22 cellular contexts compared by ENCODE assay signal in the genomic region with DNA sequence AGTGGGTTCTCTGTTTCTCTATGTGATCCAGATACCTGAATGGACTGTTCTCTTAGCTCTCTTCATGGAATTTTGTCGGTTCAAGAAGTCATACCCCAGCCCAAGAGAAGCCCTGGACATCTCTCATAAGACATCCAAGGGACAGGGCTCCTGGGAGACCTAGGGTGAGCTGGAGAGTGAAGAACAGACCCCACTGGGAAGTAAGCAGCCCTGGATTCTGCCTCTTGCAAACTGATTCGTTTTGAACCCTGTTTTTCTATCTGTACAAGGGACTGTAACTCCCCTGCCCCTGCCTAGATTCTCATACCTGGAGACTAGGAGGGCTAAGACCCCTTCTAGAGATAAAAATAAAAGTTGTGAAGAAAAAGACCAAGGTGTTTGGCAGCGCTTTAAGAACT. TPM values are rescaled to one million over a fixed set of nuclear protein-coding genes. Genes with fewer than 3 reads are reported as not detected.
DNase-seq lines count a peak whose midpoint lies in the region; ATAC-seq and TF ChIP-seq lines count a peak whose summit lies in the region.
"Had no signal": no experiment of that assay in that cellular context is flagged by ENCODE, and none has a peak within 500 bp of the region (broad histone marks: within the 10 kb centered on the region; RNA-seq: fewer than 3 reads in every experiment).

No MANE protein-coding gene starts in this region.

- peaks cover 51% of the 10 kb centered on the region for H3K4me1 Mint-ChIP-seq in endothelial cell (ENCODE audit: unreplicated experiment)

- H3K27me3 ChIP-seq in upper lobe of left lung (peaks cover 0 to 4% (median 0%) of the 10 kb centered on the region in 4 donors), heart right ventricle (peaks cover 0 to 13% (median 0%) of the 10 kb centered on the region in 7 donors)

- H3K9me2 ChIP-seq in OCI-LY7 (ENCODE audit: insufficient read depth, low read length), result no peaks in the 10 kb centered on the region

- peak overlapping the region; percentile 94 for H2AFZ ChIP-seq in OCI-LY7 (ENCODE audit: low read length)

- no peak for TF ChIP-seq POLR2A in upper lobe of left lung (IDR thresholded peaks at IDR 0.05)

- H3K79me2 ChIP-seq in OCI-LY7 (ENCODE audit: insufficient read depth, low read depth, low read length), result no peaks in the 10 kb centered on the region

- intact Hi-C loops in OCI-LY7 (cut with micrococcal nuclease; ENCODE audit: unreplicated experiment) (no loop called here), heart right ventricle (cut with DNase I) (no loop called here)

- CTCF ChIA-PET in OCI-LY7 (lab: Charles Lee; ENCODE audit: unreplicated experiment), result no interaction called here

- peaks cover 3% of the 10 kb centered on the region for H3K27me3 Mint-ChIP-seq in endothelial cell (ENCODE audit: unreplicated experiment)

- no peaks in the 10 kb centered on the region for H3K36me3 Mint-ChIP-seq in endothelial cell (ENCODE audit: low read depth, unreplicated experiment)

- peak overlapping the region; percentile 74 for H3K4me2 ChIP-seq in OCI-LY7 (ENCODE audit: low read length)

- no peaks in the 10 kb centered on the region for H3K9me3 Mint-ChIP-seq in endothelial cell (ENCODE audit: unreplicated experiment)

- H3K36me3 ChIP-seq in OCI-LY7 (ENCODE audit: insufficient read depth, low read length), result no peaks in the 10 kb centered on the region
- no peaks in the 10 kb centered on the region for H3K36me3 ChIP-seq in upper lobe of left lung
- no peaks in the 10 kb centered on the region for H3K36me3 ChIP-seq in heart right ventricle
- H3K36me3 ChIP-seq: thoracic aorta had no signal

- TF ChIP-seq EP300 in upper lobe of left lung (IDR thresholded peaks at IDR 0.05), result no peak

- no peaks in the 10 kb centered on the region for H4K20me1 ChIP-seq in OCI-LY7 (ENCODE audit: insufficient read depth, low read length)

- BruUV-seq in OCI-LY7 (replicated peaks; lab: Mats Ljungman, UMichigan), result no TSS peak

- no peak for TF ChIP-seq CTCF in GM12865 (IDR thresholded peaks at IDR 0.05; ENCODE audit: insufficient read depth, low read depth, low read length, missing control alignments)
- TF ChIP-seq CTCF in OCI-LY7 (conservative IDR thresholded peaks at IDR 0.05; ENCODE audit: low read length), result no peak
- no peak for TF ChIP-seq CTCF in endothelial cell (IDR thresholded peaks at IDR 0.05; ENCODE audit: unreplicated experiment)
- no peak for TF ChIP-seq CTCF in upper lobe of left lung (IDR thresholded peaks at IDR 0.05)
- no peak for TF ChIP-seq CTCF in heart right ventricle (IDR thresholded peaks at IDR 0.05)

- no peak for ATAC-seq in upper lobe of left lung (ENCODE audit: low FRiP score in 2 of 2)
- no peak for ATAC-seq in GM21786 (IDR thresholded peaks at IDR 0.05; ENCODE audit: unreplicated experiment)
- no peak for ATAC-seq in heart right ventricle
- ATAC-seq: left lobe of liver, Panc1 had no signal

- 51 to 62% methylated on average over 3 of the region's 3 CpGs for WGBS in upper lobe of left lung, 2 donors
- WGBS in heart right ventricle, 2 donors, result 73 to 78% methylated on average over 3 of the region's 3 CpGs

- H3K9me3 ChIP-seq in OCI-LY7 (ENCODE audit: low read length), result no peaks in the 10 kb centered on the region
- no peaks in the 10 kb centered on the region for H3K9me3 ChIP-seq in upper lobe of left lung
- no peaks in the 10 kb centered on the region for H3K9me3 ChIP-seq in heart right ventricle
- H3K9me3 ChIP-seq: thoracic aorta had no signal

- H3K27ac ChIP-seq in OCI-LY7 (ENCODE audit: low read depth, low read length, poor library complexity, severe bottlenecking) (no peak overlapping the region), upper lobe of left lung (peak overlapping the region in 3 of 4 donors; percentile 25 to 63 (median 43)), heart right ventricle (peak overlapping the region in 1 of 10 donors; percentile 24)
- H3K27ac ChIP-seq: thoracic aorta had no signal

- no peak overlapping the region for H3K4me3 Mint-ChIP-seq in endothelial cell (ENCODE audit: unreplicated experiment)

- H3K4me1 ChIP-seq in OCI-LY7 (ENCODE audit: insufficient read depth, low read length, poor library complexity, severe bottlenecking) (peaks cover 55% of the 10 kb centered on the region), upper lobe of left lung (peaks cover 0 to 39% (median 6%) of the 10 kb centered on the region in 4 donors), heart right ventricle (peaks cover 0 to 37% (median 0%) of the 10 kb centered on the region in 9 donors)

- H3K4me3 ChIP-seq in GM12865 (ENCODE audit: low read depth, low read length) (peak overlapping the region; percentile 17), OCI-LY7 (ENCODE audit: low read depth, low read length, poor library complexity, severe bottlenecking) (no peak overlapping the region), upper lobe of left lung (no peak overlapping the region), heart right ventricle (no peak overlapping the region)
- H3K4me3 ChIP-seq: thoracic aorta had no signal

- POLR2A ChIA-PET in OCI-LY7 (lab: Charles Lee), result interaction anchor here (0.9 kb wide), 1 partner anchor 10 kb away, joined by 3 read pairs; no protein-coding TSS in a partner anchor

- H3K27ac Mint-ChIP-seq in endothelial cell (ENCODE audit: unreplicated experiment), result peak overlapping the region; percentile 62

- DNase-seq in GM12865 (ENCODE audit: low read depth) (no peak), OCI-LY7 (ENCODE audit: low spot score) (no peak), endothelial cell (ENCODE audit: low spot score) (no peak), upper lobe of left lung (no peak), heart right ventricle (no peak)
- DNase-seq in activated CD4-positive, CD25-positive, alpha-beta regulatory T cell (lab: John Stamatoyannopoulos, UW), result no peak
- DNase-seq: activated CD4-positive, CD25-positive, alpha-beta regulatory T cell treated with anti-CD3 and anti-CD28 coated beads, Interleukin-2, amount 50 U/mL, for 72 hours; aorta; Calu3; effector memory CD4-positive, alpha-beta T cell; NCI-H1694; NCI-H2227 treated with DMSO at 0.1 percent for 48 hours; NCI-H82; retina; stimulated activated CD4-positive, alpha-beta T cell treated with anti-CD3 and anti-CD28 coated beads, Interleukin-12 subunit alpha, Interleukin-12 subunit beta, amount 100 ng/mL, for 4 hours; T1000 had no signal

RNA-seq across cellular contexts. Expression of a gene that starts 0.5 kb away (rescaled TPM):
- total RNA-seq in OCI-LY7 (2014; rRNA removed; shearing (Covaris generic)), result 0.10 TPM in 1 of 2 replicates, not detected in the other
- 0.44 TPM in 1 of 2 replicates, not detected in the other for total RNA-seq in OCI-LY7 (2022)
- 4.0 TPM for total RNA-seq in endothelial cell (ENCODE audit: unreplicated experiment)
- total RNA-seq in upper lobe of left lung, result 1 to 10 TPM in 2 of 6 donors, under 1 TPM in 1, not detected in 3; 0.54 to 8.4 (median 5.8) TPM
- total RNA-seq in heart right ventricle, result 1 to 10 TPM in 1 of 10 donors, under 1 TPM in 3, not detected in 6; 0.31 to 7.5 (median 0.92) TPM
- under 1 TPM in 1 of 2 donors, not detected in 1; 0.10 TPM for polyA plus RNA-seq in heart right ventricle
- total RNA-seq: Calu3, HepG2 had no signal
- polyA plus RNA-seq: HepG2 had no signal

RNA-seq across cellular contexts. Expression of a gene that starts 14.8 kb away (rescaled TPM):
- total RNA-seq in OCI-LY7 (2014; rRNA removed; shearing (Covaris generic)), result 0.50 TPM in 1 of 2 replicates, not detected in the other
- total RNA-seq in OCI-LY7 (2022) (not detected in 2 replicates), endothelial cell (ENCODE audit: unreplicated experiment) (not detected), upper lobe of left lung (10 to 100 TPM in 1 of 6 donors, 1 to 10 TPM in 4, not detected in 1; 1.7 to 12.6 (median 3.0) TPM), heart right ventricle (10 to 100 TPM in 1 of 10 donors, 1 to 10 TPM in 1, under 1 TPM in 2, not detected in 6; 0.62 to 17.1 (median 1.0) TPM)
- under 1 TPM in 1 of 2 donors, not detected in 1; 0.12 TPM for polyA plus RNA-seq in heart right ventricle
- total RNA-seq: Calu3, HepG2, left lobe of liver had no signal
- polyA plus RNA-seq: HepG2 had no signal

RNA-seq across cellular contexts. Expression of a gene that starts 19.7 kb away (rescaled TPM):
- total RNA-seq in OCI-LY7 (2014; rRNA removed; shearing (Covaris generic)), result 1.5 and 3.0 TPM in 2 replicates
- total RNA-seq in OCI-LY7 (2022) (12.8 and 13.8 TPM in 2 replicates), endothelial cell (ENCODE audit: unreplicated experiment) (8.9 TPM), upper lobe of left lung (1 to 10 TPM in 5 of 6 donors, not detected in 1; 3.6 to 8.9 (median 7.0) TPM), heart right ventricle (1 to 10 TPM in 9 of 10 donors, under 1 TPM in 1; 0.94 to 2.9 (median 1.7) TPM)
- 1 to 10 TPM in 1 of 2 donors, under 1 TPM in 1; 0.42 to 5.9 TPM for polyA plus RNA-seq in heart right ventricle
- total RNA-seq: mononuclear cell had no signal
